Comparison of ENCODE assay signal across 8 cellular contexts in the genomic region with DNA sequence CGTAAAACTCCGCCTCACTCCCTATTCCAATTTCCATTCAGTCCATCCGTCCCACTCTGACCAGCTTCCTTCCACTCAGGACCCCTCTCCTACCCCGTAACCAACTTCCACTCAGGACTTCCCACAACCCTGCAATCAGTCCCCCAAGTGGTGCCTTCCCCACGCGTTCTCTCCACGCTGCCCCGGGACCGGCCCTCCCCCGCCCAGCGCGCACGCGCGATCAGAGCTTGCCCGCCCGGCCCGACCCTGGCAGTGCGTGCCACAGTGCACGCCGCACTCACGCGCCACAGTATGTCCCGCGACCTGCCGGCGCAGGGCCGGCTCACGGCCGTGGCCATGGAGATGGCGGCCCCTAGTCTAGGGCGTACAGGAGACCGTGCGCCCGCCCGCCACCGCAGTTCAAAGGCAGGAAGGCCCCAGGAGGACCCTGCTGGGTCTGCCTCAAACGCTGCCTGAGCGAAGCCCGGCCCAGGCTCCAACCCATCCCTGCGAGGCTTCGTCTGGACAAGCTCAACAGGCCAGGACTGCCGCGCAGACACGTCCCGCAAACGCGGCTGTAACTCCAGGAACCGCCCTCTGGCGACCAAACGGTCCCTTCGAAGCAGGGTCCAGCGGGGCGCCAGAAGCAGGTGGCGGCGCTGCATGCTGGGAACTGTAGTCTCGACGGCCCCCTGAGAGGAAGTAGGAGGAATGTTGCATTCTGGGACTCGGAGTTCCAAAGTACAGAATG. TPM values are rescaled to one million over a fixed set of nuclear protein-coding genes. Genes with fewer than 3 reads are reported as not detected.
A peak's percentile ranks its signal among the peaks of the same experiment; 100 is the strongest.
DNase-seq lines count a peak whose midpoint lies in the region; ATAC-seq and TF ChIP-seq lines count a peak whose summit lies in the region.

A gene with protein sequence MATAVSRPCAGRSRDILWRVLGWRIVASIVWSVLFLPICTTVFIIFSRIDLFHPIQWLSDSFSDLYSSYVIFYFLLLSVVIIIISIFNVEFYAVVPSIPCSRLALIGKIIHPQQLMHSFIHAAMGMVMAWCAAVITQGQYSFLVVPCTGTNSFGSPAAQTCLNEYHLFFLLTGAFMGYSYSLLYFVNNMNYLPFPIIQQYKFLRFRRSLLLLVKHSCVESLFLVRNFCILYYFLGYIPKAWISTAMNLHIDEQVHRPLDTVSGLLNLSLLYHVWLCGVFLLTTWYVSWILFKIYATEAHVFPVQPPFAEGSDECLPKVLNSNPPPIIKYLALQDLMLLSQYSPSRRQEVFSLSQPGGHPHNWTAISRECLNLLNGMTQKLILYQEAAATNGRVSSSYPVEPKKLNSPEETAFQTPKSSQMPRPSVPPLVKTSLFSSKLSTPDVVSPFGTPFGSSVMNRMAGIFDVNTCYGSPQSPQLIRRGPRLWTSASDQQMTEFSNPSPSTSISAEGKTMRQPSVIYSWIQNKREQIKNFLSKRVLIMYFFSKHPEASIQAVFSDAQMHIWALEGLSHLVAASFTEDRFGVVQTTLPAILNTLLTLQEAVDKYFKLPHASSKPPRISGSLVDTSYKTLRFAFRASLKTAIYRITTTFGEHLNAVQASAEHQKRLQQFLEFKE (minus strand): TSS at position 373 of the 730 bp plus-strand sequence. CDS start 35 bp downstream, at position 338.

- H3K4me3 Mint-ChIP-seq in T-helper 1 cell treated with Interleukin-12 subunit alpha and Interleukin-12 subunit beta and Interleukin-4 antibody, amounts not matched to agents 30 μg/mL and 1 μg/mL, for 36 hours = peak within 1 kb of the TSS; percentile 100

- intact Hi-C loops in heart right ventricle (cut with DNase I) (loop anchor here in 1 of 10 donors (5.0 kb wide), 1 partner anchor 109 kb away; a partner anchor contains a TSS), posterior vena cava (cut with DNase I) (no loop called here)

- H3K27me3 Mint-ChIP-seq in T-helper 1 cell treated with Interleukin-12 subunit alpha and Interleukin-12 subunit beta and Interleukin-4 antibody, amounts not matched to agents 30 μg/mL and 1 μg/mL, for 36 hours (ENCODE audit: low read depth) = no peaks in the 10 kb centered on the region

- H3K9me3 ChIP-seq in heart right ventricle = peaks cover 0 to 20% (median 5%) of the 10 kb centered on the region in 11 donors

- peak; percentile 85 for ATAC-seq in HG02884 (IDR thresholded peaks at IDR 0.05; ENCODE audit: unreplicated experiment)
- peak; percentile 98 to 99 (median 99) for ATAC-seq in heart right ventricle

- H3K9me3 Mint-ChIP-seq in T-helper 1 cell treated with Interleukin-12 subunit alpha and Interleukin-12 subunit beta and Interleukin-4 antibody, amounts not matched to agents 30 μg/mL and 1 μg/mL, for 36 hours = peaks cover 13% of the 10 kb centered on the region

- peaks cover 0 to 5% (median 0%) of the 10 kb centered on the region in 7 donors for H3K27me3 ChIP-seq in heart right ventricle

- H3K4me3 ChIP-seq in heart right ventricle = peak within 1 kb of the TSS; percentile 52 to 97 (median 76)

- H3K36me3 Mint-ChIP-seq in T-helper 1 cell treated with Interleukin-12 subunit alpha and Interleukin-12 subunit beta and Interleukin-4 antibody, amounts not matched to agents 30 μg/mL and 1 μg/mL, for 36 hours (ENCODE audit: low read depth) = peaks cover 5% of the 10 kb centered on the region

- H3K27ac Mint-ChIP-seq in T-helper 1 cell treated with Interleukin-12 subunit alpha and Interleukin-12 subunit beta and Interleukin-4 antibody, amounts not matched to agents 30 μg/mL and 1 μg/mL, for 36 hours = peak within 1 kb of the TSS; percentile 96

- peaks cover 0 to 15% (median 10%) of the 10 kb centered on the region in 9 donors for H3K4me1 ChIP-seq in heart right ventricle

- TF ChIP-seq CTCF in GM13977 (IDR thresholded peaks at IDR 0.05; ENCODE audit: extremely low read depth, insufficient read depth, missing control alignments) = no peak
- peak in 5 of 9 donors; percentile 17 to 47 (median 28) for TF ChIP-seq CTCF in heart right ventricle (IDR thresholded peaks at IDR 0.05)

- no peaks in the 10 kb centered on the region for H3K36me3 ChIP-seq in heart right ventricle

- in situ Hi-C loops in GM13977 (cut with MboI; ENCODE audit: low pct_unique_long_range_greater_than_20kb, low sequenced_read_pairs, unreplicated experiment) = no loop called here

- DNase-seq in GM13977 (ENCODE audit: low spot score) (peak; percentile 89), NCI-H1694 (lab: John Stamatoyannopoulos, UW) (peak; percentile 96), amniotic stem cell (lab: John Stamatoyannopoulos, UW) (peak; percentile 84), heart right ventricle (peak; percentile 86 to 95), posterior vena cava (ENCODE audit: low spot score) (peak; percentile 96), ureter (ENCODE audit: low spot score) (peak; percentile 90)

- H3K4me1 Mint-ChIP-seq in T-helper 1 cell treated with Interleukin-12 subunit alpha and Interleukin-12 subunit beta and Interleukin-4 antibody, amounts not matched to agents 30 μg/mL and 1 μg/mL, for 36 hours (ENCODE audit: low read depth) = peaks cover 21% of the 10 kb centered on the region

- peak within 1 kb of the TSS; percentile 89 to 99 (median 97) for H3K27ac ChIP-seq in heart right ventricle

- WGBS in heart right ventricle, 2 donors = 0 to 1% methylated on average over 55 to 59 of the region's 59 CpGs

RNA-seq across cellular contexts. Expression of the gene that starts here (rescaled TPM):
- total RNA-seq in heart right ventricle (1 to 10 TPM; 4.2 to 8.0 (median 5.8) TPM), posterior vena cava (1 to 10 TPM; 6.0 to 6.9 TPM), ureter (15.5 TPM)
- 1 to 10 TPM; 2.0 to 4.0 TPM for polyA plus RNA-seq in heart right ventricle

Comparison
In these comparisons a context has a peak if more than half of its experiments do, and no peak if none do; other contexts are left out.
1. Peak in every context shown above with its lines: DNase-seq, ATAC-seq, H3K4me3 ChIP-seq and H3K27ac ChIP-seq.